In the genomic region with DNA sequence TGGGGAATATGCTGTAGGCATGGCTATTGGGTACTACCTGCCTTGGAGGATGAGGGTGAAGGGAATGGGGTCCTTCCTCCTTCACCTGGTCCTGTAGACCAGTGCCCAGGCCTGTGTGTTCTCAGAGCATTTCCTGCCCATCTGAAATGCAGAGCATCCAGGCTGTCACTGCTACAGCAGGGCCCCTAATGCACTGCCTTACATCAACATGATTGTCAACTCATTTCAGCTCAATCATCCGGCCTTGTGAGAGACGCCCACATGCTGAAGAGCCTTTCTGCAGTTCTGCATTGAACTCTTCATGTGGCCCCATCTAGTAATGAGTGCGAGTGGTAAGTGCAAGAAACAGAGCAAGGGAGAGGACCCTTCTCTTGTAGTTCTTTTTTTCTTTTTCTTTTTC, we compare ENCODE assay signal across 21 cellular contexts. TPM values are rescaled to one million over a fixed set of nuclear protein-coding genes. Genes with fewer than 3 reads are reported as not detected.
DNase-seq lines count a peak whose midpoint lies in the region; ATAC-seq and TF ChIP-seq lines count a peak whose summit lies in the region.
"Had no signal": no experiment of that assay in that cellular context is flagged by ENCODE, and none has a peak within 500 bp of the region (broad histone marks: within the 10 kb centered on the region; RNA-seq: fewer than 3 reads in every experiment).

No MANE protein-coding gene starts in this region.

- ATAC-seq in left ventricle myocardium superior = no peak
- no peak for ATAC-seq in RWPE2 (ENCODE audit: low read depth)
- no peak for ATAC-seq in GM19397 (IDR thresholded peaks at IDR 0.05; ENCODE audit: unreplicated experiment)
- ATAC-seq: GM12878, HepG2, Right ventricle myocardium inferior had no signal

- H3K27me3 ChIP-seq in RWPE2 (ENCODE audit: insufficient read depth, poor library complexity, severe bottlenecking) (no peaks in the 10 kb centered on the region), mesenchymal stem cell (ENCODE audit: control insufficient read depth in 1 of 2, insufficient read depth in 1 of 2, low read length in 2 of 2) (no peaks in the 10 kb centered on the region)
- H3K27me3 ChIP-seq: BLaER1 treated with 17β-estradiol and CSF1 and Interleukin-3, amounts not matched to agents 10 nM and 100 nM; MG63 had no signal

- DNase-seq in cardiac septum (ENCODE audit: low spot score) (peak; percentile 20), left ventricle myocardium superior (no peak), RWPE2 (ENCODE audit: low spot score) (no peak), mesenchymal stem cell (no peak), NCI-H2081 (lab: John Stamatoyannopoulos, UW) (no peak), NCI-H748 treated with DMSO at 0.1 percent for 48 hours (lab: John Stamatoyannopoulos, UW) (no peak)
- no peak for DNase-seq in activated CD4-positive, alpha-beta T cell treated with anti-CD3 and anti-CD28 coated beads, Interleukin-2, amount 50 U/mL, for 4 hours
- DNase-seq: CD8-positive, alpha-beta memory T cell; GDM1; NCI-H1092; NCI-H1694; NCI-H2107; NCI-H446 treated with DMSO at 0.1 percent for 48 hours had no signal

- H2BK5ac ChIP-seq in mesenchymal stem cell (ENCODE audit: low read depth, low read length, poor library complexity, severe bottlenecking) = no peak overlapping the region

- no peak overlapping the region for H2BK12ac ChIP-seq in mesenchymal stem cell (ENCODE audit: low read length in 2 of 2)

- H3K14ac ChIP-seq in mesenchymal stem cell (ENCODE audit: low read length in 2 of 2) = no peak overlapping the region

- peak overlapping the region; percentile 7 for H2AK5ac ChIP-seq in mesenchymal stem cell (ENCODE audit: low read length, severe bottlenecking)

- H2BK120ac ChIP-seq in mesenchymal stem cell (ENCODE audit: low read depth, low read length) = no peak overlapping the region

- no peak overlapping the region for H3K4me2 ChIP-seq in mesenchymal stem cell (ENCODE audit: low read length, poor library complexity, severe bottlenecking)
- H3K4me2 ChIP-seq: BLaER1 treated with 17β-estradiol and CSF1 and Interleukin-3, amounts not matched to agents 10 nM and 100 nM; KMS-11 had no signal

- H3K36me3 ChIP-seq in RWPE2 (ENCODE audit: low read depth) (no peaks in the 10 kb centered on the region), mesenchymal stem cell (ENCODE audit: control insufficient read depth in 1 of 2, insufficient read depth in 2 of 2, low read depth in 1 of 2, low read length in 2 of 2) (no peaks in the 10 kb centered on the region)
- H3K36me3 ChIP-seq: BLaER1 treated with 17β-estradiol and CSF1 and Interleukin-3, amounts not matched to agents 10 nM and 100 nM; MG63 had no signal

- H2AFZ ChIP-seq in mesenchymal stem cell (ENCODE audit: low read depth, low read length) = no peak overlapping the region

- no peak overlapping the region for H3K4me3 ChIP-seq in RWPE2 (ENCODE audit: severe bottlenecking)
- H3K4me3 ChIP-seq in mesenchymal stem cell (ENCODE audit: insufficient read depth in 1 of 2, low read depth in 1 of 2, low read length in 2 of 2) = no peak overlapping the region
- H3K4me3 ChIP-seq: BLaER1 treated with 17β-estradiol and CSF1 and Interleukin-3, amounts not matched to agents 10 nM and 100 nM; GM12878; MG63; SK-N-MC had no signal

- H3K9ac ChIP-seq in mesenchymal stem cell (ENCODE audit: low read length) = no peak overlapping the region
- H3K9ac ChIP-seq: BLaER1 treated with 17β-estradiol and CSF1 and Interleukin-3, amounts not matched to agents 10 nM and 100 nM; KMS-11 had no signal

- WGBS in mesenchymal stem cell = 94% methylated on average over 3 of the region's 3 CpGs

- no peak overlapping the region for H3K23ac ChIP-seq in mesenchymal stem cell (ENCODE audit: low read length in 2 of 2)

- H4K8ac ChIP-seq in mesenchymal stem cell (ENCODE audit: low read length) = no peak overlapping the region

- TF ChIP-seq CTCF in RWPE2 (IDR thresholded peaks at IDR 0.05; ENCODE audit: poor library complexity, severe bottlenecking) = no peak

- H3K27ac ChIP-seq in RWPE2 (ENCODE audit: poor library complexity, severe bottlenecking) (peak overlapping the region; percentile 86), mesenchymal stem cell (ENCODE audit: low read length, poor library complexity, severe bottlenecking) (no peak overlapping the region)
- H3K27ac ChIP-seq: BLaER1 treated with 17β-estradiol and CSF1 and Interleukin-3, amounts not matched to agents 10 nM and 100 nM; KMS-11; SK-N-MC had no signal

- H3K79me1 ChIP-seq in mesenchymal stem cell (replicated peaks; ENCODE audit: low read length, poor library complexity, severe bottlenecking) = no peaks in the 10 kb centered on the region

- peak overlapping the region; percentile 26 for H2BK15ac ChIP-seq in mesenchymal stem cell (ENCODE audit: low read depth, poor library complexity, severe bottlenecking)

- intact Hi-C loops in cardiac septum (cut with DNase I) = no loop called here
- intact Hi-C loops in left ventricle myocardium superior (cut with micrococcal nuclease) = no loop called here

- peak overlapping the region in 1 of 2 experiments; percentile 28 for H3K18ac ChIP-seq in mesenchymal stem cell (ENCODE audit: low read depth in 1 of 2, low read length in 2 of 2)

- H3K4me1 ChIP-seq in RWPE2 (ENCODE audit: insufficient read depth, poor library complexity, severe bottlenecking) (peaks cover 26% of the 10 kb centered on the region), mesenchymal stem cell (ENCODE audit: control insufficient read depth, insufficient read depth, low read depth, low read length) (peaks cover 20% of the 10 kb centered on the region)

- no peaks in the 10 kb centered on the region for H3K9me3 ChIP-seq in RWPE2 (ENCODE audit: severe bottlenecking)
- no peaks in the 10 kb centered on the region for H3K9me3 ChIP-seq in mesenchymal stem cell (ENCODE audit: control insufficient read depth, low read length)
- H3K9me3 ChIP-seq: BLaER1 treated with 17β-estradiol and CSF1 and Interleukin-3, amounts not matched to agents 10 nM and 100 nM; MG63 had no signal

- H4K91ac ChIP-seq in mesenchymal stem cell (ENCODE audit: low read length) = peak overlapping the region; percentile 4

- no peak overlapping the region for H3K4ac ChIP-seq in mesenchymal stem cell (ENCODE audit: low read depth in 1 of 2, low read length in 2 of 2)

RNA-seq across cellular contexts. Expression of a gene that starts 39.8 kb away (rescaled TPM):
- total RNA-seq in cardiac septum = 182 TPM
- 211 TPM for total RNA-seq in left ventricle myocardium superior
- polyA plus RNA-seq in mesenchymal stem cell (2013, experiment 1 of 2) = 196 TPM
- 205 TPM for polyA plus RNA-seq in mesenchymal stem cell (2013, experiment 2 of 2)
